1 cellular context compared by ENCODE assay signal in the genomic region with DNA sequence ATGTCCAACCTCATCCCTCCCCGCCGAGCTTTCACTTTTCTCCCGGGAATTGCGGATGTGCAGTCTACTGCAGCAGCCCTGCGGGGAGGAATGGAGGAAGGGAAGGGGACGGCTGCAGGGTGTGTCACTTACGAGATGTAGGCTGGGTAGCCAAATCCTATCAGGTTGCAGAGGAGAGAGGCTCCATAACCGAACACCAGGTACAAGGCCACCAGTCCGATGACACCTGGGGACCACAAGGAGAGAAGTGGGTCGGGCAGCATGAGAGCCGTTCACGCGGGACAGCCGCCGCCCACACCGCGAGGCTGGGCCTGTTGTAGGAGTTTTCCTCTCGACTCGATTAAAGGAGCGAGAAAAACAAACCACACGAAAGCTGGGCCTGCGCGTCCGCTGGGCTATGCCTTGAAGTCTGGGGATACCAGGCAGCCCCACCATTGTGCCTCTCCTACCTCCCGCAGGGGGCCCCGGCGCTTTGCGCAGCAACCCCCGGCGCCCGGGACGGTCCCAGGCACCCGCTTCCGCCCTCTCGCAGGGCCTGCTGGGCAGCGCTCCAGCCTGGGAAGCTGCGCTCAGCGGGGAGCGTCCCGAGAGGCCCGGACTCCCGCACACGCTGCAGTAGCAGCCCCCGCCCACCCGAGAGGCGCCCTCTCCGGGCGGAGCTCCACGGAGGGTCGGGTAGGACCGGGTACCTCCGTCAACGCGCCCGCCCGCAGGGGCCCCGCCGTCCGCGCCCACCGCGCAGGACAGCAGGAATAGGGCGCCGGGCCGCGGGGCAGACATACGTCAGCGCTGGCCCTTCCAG.
TF ChIP-seq lines count a peak whose summit lies in the region.

No MANE protein-coding gene starts in this region.

TF ChIP-seq in HEK293, 187 proteins besides CTCF, POLR2A, EP300 and RAD21 (continued from another document and continues in another):
- no peak for TF ChIP-seq ZNF571 (tag by site-specific recombination; IDR thresholded peaks at IDR 0.05)
- TF ChIP-seq SETDB1 (IDR thresholded peaks at IDR 0.05; ENCODE audit: insufficient read length, low read length) = no peak
- TF ChIP-seq ZNF16 (tag by site-specific recombination; IDR thresholded peaks at IDR 0.05; ENCODE audit: low read depth) = no peak
- TF ChIP-seq ZNF266 (tag by site-specific recombination; IDR thresholded peaks at IDR 0.05; ENCODE audit: low read depth) = no peak
- TF ChIP-seq, protein P1, sequence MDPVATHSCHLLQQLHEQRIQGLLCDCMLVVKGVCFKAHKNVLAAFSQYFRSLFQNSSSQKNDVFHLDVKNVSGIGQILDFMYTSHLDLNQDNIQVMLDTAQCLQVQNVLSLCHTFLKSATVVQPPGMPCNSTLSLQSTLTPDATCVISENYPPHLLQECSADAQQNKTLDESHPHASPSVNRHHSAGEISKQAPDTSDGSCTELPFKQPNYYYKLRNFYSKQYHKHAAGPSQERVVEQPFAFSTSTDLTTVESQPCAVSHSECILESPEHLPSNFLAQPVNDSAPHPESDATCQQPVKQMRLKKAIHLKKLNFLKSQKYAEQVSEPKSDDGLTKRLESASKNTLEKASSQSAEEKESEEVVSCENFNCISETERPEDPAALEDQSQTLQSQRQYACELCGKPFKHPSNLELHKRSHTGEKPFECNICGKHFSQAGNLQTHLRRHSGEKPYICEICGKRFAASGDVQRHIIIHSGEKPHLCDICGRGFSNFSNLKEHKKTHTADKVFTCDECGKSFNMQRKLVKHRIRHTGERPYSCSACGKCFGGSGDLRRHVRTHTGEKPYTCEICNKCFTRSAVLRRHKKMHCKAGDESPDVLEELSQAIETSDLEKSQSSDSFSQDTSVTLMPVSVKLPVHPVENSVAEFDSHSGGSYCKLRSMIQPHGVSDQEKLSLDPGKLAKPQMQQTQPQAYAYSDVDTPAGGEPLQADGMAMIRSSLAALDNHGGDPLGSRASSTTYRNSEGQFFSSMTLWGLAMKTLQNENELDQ (tag by site-specific recombination; IDR thresholded peaks at IDR 0.05; ENCODE audit: low read depth) = no peak
- TF ChIP-seq ZNF214 (tag by site-specific recombination; IDR thresholded peaks at IDR 0.05; ENCODE audit: borderline replicate concordance) = no peak
- no peak for TF ChIP-seq ZNF529 (tag by site-specific recombination; IDR thresholded peaks at IDR 0.05; ENCODE audit: insufficient replicate concordance)
- TF ChIP-seq ZNF558 (tag by site-specific recombination; IDR thresholded peaks at IDR 0.05) = no peak
- no peak for TF ChIP-seq ZNF433 (tag by site-specific recombination; IDR thresholded peaks at IDR 0.05; ENCODE audit: low read depth)
- TF ChIP-seq, protein P2, sequence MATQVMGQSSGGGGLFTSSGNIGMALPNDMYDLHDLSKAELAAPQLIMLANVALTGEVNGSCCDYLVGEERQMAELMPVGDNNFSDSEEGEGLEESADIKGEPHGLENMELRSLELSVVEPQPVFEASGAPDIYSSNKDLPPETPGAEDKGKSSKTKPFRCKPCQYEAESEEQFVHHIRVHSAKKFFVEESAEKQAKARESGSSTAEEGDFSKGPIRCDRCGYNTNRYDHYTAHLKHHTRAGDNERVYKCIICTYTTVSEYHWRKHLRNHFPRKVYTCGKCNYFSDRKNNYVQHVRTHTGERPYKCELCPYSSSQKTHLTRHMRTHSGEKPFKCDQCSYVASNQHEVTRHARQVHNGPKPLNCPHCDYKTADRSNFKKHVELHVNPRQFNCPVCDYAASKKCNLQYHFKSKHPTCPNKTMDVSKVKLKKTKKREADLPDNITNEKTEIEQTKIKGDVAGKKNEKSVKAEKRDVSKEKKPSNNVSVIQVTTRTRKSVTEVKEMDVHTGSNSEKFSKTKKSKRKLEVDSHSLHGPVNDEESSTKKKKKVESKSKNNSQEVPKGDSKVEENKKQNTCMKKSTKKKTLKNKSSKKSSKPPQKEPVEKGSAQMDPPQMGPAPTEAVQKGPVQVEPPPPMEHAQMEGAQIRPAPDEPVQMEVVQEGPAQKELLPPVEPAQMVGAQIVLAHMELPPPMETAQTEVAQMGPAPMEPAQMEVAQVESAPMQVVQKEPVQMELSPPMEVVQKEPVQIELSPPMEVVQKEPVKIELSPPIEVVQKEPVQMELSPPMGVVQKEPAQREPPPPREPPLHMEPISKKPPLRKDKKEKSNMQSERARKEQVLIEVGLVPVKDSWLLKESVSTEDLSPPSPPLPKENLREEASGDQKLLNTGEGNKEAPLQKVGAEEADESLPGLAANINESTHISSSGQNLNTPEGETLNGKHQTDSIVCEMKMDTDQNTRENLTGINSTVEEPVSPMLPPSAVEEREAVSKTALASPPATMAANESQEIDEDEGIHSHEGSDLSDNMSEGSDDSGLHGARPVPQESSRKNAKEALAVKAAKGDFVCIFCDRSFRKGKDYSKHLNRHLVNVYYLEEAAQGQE (tag by site-specific recombination; IDR thresholded peaks at IDR 0.05) = no peak; the same call in 1 of the 2 replicates
- TF ChIP-seq, protein P3, sequence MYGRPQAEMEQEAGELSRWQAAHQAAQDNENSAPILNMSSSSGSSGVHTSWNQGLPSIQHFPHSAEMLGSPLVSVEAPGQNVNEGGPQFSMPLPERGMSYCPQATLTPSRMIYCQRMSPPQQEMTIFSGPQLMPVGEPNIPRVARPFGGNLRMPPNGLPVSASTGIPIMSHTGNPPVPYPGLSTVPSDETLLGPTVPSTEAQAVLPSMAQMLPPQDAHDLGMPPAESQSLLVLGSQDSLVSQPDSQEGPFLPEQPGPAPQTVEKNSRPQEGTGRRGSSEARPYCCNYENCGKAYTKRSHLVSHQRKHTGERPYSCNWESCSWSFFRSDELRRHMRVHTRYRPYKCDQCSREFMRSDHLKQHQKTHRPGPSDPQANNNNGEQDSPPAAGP (tag by site-specific recombination; IDR thresholded peaks at IDR 0.05) = no peak
- no peak for TF ChIP-seq ZNF248 (tag by site-specific recombination; IDR thresholded peaks at IDR 0.05)
- TF ChIP-seq, protein P4, sequence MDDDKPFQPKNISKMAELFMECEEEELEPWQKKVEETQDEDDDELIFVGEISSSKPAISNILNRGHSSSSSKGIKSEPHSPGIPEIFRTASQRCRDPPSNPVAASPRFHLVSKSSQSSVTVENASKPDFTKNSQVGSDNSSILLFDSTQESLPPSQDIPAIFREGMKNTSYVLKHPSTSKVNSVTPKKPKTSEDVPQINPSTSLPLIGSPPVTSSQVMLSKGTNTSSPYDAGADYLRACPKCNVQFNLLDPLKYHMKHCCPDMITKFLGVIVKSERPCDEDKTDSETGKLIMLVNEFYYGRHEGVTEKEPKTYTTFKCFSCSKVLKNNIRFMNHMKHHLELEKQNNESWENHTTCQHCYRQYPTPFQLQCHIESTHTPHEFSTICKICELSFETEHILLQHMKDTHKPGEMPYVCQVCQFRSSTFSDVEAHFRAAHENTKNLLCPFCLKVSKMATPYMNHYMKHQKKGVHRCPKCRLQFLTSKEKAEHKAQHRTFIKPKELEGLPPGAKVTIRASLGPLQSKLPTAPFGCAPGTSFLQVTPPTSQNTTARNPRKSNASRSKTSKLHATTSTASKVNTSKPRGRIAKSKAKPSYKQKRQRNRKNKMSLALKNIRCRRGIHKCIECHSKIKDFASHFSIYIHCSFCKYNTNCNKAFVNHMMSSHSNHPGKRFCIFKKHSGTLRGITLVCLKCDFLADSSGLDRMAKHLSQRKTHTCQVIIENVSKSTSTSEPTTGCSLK (tag by site-specific recombination; IDR thresholded peaks at IDR 0.05) = no peak
- no peak for TF ChIP-seq ZNF302 (tag by site-specific recombination; IDR thresholded peaks at IDR 0.05; ENCODE audit: low read depth)
- TF ChIP-seq ZNF114 (tag by site-specific recombination; IDR thresholded peaks at IDR 0.05) = no peak
- TF ChIP-seq, protein P5, sequence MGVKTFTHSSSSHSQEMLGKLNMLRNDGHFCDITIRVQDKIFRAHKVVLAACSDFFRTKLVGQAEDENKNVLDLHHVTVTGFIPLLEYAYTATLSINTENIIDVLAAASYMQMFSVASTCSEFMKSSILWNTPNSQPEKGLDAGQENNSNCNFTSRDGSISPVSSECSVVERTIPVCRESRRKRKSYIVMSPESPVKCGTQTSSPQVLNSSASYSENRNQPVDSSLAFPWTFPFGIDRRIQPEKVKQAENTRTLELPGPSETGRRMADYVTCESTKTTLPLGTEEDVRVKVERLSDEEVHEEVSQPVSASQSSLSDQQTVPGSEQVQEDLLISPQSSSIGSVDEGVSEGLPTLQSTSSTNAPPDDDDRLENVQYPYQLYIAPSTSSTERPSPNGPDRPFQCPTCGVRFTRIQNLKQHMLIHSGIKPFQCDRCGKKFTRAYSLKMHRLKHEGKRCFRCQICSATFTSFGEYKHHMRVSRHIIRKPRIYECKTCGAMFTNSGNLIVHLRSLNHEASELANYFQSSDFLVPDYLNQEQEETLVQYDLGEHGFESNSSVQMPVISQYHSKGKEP (tag by site-specific recombination; IDR thresholded peaks at IDR 0.05) = peak; percentile 89
- TF ChIP-seq ZNF354C (tag by site-specific recombination; IDR thresholded peaks at IDR 0.05; ENCODE audit: borderline replicate concordance, low read depth) = no peak
- TF ChIP-seq ZNF560 (tag by site-specific recombination; IDR thresholded peaks at IDR 0.05; ENCODE audit: borderline replicate concordance) = no peak
- TF ChIP-seq KLF8 (tag by site-specific recombination; IDR thresholded peaks at IDR 0.05) = peak; percentile 62
- TF ChIP-seq ZNF664 (tag by site-specific recombination; IDR thresholded peaks at IDR 0.05) = no peak
- no peak for TF ChIP-seq ZNF426 (tag by site-specific recombination; IDR thresholded peaks at IDR 0.05)
- no peak for TF ChIP-seq SALL2 (tag by site-specific recombination; IDR thresholded peaks at IDR 0.05; ENCODE audit: borderline replicate concordance)
- TF ChIP-seq ZNF211 (tag by site-specific recombination; IDR thresholded peaks at IDR 0.05; ENCODE audit: low read depth) = no peak
- no peak for TF ChIP-seq ZNF146 (tag by site-specific recombination; IDR thresholded peaks at IDR 0.05)
- TF ChIP-seq, protein P6, sequence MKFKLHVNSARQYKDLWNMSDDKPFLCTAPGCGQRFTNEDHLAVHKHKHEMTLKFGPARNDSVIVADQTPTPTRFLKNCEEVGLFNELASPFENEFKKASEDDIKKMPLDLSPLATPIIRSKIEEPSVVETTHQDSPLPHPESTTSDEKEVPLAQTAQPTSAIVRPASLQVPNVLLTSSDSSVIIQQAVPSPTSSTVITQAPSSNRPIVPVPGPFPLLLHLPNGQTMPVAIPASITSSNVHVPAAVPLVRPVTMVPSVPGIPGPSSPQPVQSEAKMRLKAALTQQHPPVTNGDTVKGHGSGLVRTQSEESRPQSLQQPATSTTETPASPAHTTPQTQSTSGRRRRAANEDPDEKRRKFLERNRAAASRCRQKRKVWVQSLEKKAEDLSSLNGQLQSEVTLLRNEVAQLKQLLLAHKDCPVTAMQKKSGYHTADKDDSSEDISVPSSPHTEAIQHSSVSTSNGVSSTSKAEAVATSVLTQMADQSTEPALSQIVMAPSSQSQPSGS (tag by site-specific recombination; IDR thresholded peaks at IDR 0.05; ENCODE audit: low read depth) = no peak
- peak; percentile 55; the same call in 1 of the 2 replicates for TF ChIP-seq KLF1 (tag by site-specific recombination; IDR thresholded peaks at IDR 0.05)
- peak; percentile 98 for TF ChIP-seq GLIS2 (tag by site-specific recombination; IDR thresholded peaks at IDR 0.05)
- TF ChIP-seq, protein P7, sequence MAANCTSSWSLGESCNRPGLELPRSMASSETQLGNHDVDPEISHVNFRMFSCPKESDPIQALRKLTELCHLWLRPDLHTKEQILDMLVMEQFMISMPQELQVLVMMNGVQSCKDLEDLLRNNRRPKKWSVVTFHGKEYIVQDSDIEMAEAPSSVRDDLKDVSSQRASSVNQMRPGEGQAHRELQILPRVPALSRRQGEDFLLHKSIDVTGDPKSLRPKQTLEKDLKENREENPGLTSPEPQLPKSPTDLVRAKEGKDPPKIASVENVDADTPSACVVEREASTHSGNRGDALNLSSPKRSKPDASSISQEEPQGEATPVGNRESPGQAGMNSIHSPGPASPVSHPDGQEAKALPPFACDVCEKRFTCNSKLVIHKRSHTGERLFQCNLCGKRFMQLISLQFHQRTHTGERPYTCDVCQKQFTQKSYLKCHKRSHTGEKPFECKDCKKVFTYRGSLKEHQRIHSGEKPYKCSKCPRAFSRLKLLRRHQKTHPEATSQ (tag by site-specific recombination; IDR thresholded peaks at IDR 0.05) = no peak
- TF ChIP-seq, protein P8, sequence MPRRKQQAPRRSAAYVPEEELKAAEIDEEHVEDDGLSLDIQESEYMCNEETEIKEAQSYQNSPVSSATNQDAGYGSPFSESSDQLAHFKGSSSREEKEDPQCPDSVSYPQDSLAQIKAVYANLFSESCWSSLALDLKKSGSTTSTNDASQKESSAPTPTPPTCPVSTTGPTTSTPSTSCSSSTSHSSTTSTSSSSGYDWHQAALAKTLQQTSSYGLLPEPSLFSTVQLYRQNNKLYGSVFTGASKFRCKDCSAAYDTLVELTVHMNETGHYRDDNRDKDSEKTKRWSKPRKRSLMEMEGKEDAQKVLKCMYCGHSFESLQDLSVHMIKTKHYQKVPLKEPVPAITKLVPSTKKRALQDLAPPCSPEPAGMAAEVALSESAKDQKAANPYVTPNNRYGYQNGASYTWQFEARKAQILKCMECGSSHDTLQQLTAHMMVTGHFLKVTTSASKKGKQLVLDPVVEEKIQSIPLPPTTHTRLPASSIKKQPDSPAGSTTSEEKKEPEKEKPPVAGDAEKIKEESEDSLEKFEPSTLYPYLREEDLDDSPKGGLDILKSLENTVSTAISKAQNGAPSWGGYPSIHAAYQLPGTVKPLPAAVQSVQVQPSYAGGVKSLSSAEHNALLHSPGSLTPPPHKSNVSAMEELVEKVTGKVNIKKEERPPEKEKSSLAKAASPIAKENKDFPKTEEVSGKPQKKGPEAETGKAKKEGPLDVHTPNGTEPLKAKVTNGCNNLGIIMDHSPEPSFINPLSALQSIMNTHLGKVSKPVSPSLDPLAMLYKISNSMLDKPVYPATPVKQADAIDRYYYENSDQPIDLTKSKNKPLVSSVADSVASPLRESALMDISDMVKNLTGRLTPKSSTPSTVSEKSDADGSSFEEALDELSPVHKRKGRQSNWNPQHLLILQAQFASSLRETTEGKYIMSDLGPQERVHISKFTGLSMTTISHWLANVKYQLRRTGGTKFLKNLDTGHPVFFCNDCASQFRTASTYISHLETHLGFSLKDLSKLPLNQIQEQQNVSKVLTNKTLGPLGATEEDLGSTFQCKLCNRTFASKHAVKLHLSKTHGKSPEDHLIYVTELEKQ (tag by site-specific recombination; IDR thresholded peaks at IDR 0.05; ENCODE audit: borderline replicate concordance) = no peak
- TF ChIP-seq ZNF138 (tag by site-specific recombination; IDR thresholded peaks at IDR 0.05; ENCODE audit: borderline replicate concordance) = no peak
- peak; percentile 74 for TF ChIP-seq ZNF561 (tag by site-specific recombination; IDR thresholded peaks at IDR 0.05; ENCODE audit: borderline replicate concordance)
- no peak for TF ChIP-seq HOXA7 (CRISPR knock-in tag; IDR thresholded peaks at IDR 0.05; ENCODE audit: borderline replicate concordance)
- TF ChIP-seq, protein P9, sequence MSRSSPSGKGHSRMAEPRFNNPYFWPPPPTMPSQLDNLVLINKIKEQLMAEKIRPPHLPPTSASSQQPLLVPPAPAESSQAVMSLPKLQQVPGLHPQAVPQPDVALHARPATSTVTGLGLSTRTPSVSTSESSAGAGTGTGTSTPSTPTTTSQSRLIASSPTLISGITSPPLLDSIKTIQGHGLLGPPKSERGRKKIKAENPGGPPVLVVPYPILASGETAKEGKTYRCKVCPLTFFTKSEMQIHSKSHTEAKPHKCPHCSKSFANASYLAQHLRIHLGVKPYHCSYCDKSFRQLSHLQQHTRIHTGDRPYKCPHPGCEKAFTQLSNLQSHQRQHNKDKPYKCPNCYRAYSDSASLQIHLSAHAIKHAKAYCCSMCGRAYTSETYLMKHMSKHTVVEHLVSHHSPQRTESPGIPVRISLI (tag by site-specific recombination; IDR thresholded peaks at IDR 0.05) = no peak
